ENCODE assay signal across 9 cellular contexts in the genomic region with DNA sequence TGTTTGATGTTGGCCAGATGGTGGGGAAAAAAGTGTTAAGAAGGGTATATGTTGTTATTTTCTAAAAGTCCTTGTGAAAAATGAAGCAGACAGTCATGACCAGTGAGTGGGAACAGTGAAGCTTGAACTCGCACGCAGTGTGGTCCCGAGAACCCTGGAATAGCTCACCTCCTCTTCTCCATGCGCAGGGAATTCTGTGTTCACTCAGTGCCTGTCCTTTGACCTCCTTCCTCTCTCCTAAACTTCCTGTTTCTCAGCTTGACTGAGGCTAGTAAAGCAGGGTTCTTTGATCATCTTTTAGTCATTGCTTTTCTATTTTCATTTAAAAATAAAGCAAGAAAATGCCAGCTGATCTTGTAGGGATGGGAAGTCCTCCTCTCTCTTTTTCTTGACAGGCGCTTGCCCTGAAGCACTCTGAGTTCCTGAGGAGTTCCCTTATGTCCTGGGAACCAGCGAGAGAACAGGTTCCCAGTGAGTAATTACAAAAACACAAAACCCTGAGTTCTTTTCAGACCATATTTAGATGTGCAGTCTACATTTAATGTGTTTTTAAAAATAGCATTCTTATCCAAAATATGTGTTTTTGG.
A peak's percentile ranks its signal among the peaks of the same experiment; 100 is the strongest.
DNase-seq lines count a peak whose midpoint lies in the region; ATAC-seq and TF ChIP-seq lines count a peak whose summit lies in the region.
"Had no signal": no experiment of that assay in that cellular context is flagged by ENCODE, and none has a peak within 500 bp of the region (broad histone marks: within the 10 kb centered on the region; RNA-seq: fewer than 3 reads in every experiment).

No MANE protein-coding gene starts in this region.

- peaks cover 7 to 17% of the 10 kb centered on the region in 2 experiments for H3K36me3 ChIP-seq in SK-N-SH (replicated peaks in 1 of 2; ENCODE audit: control insufficient read depth in 1 of 2, insufficient read depth in 2 of 2, low read length in 1 of 2)
- peaks cover 13% of the 10 kb centered on the region for H3K36me3 ChIP-seq in thymus (ENCODE audit: control insufficient read depth, insufficient read depth)
- no peaks in the 10 kb centered on the region; the same call in 1 of the 2 replicates for H3K36me3 ChIP-seq in H7 (replicated peaks; ENCODE audit: control insufficient read depth, insufficient read depth, low read length)

- no peak overlapping the region for H3K4me3 ChIP-seq in SK-N-SH (ENCODE audit: low read depth in 2 of 2, low read length in 1 of 2)
- H3K4me3 ChIP-seq in choroid plexus epithelial cell (ENCODE audit: low read depth, low read length): no peak overlapping the region
- peak overlapping the region; percentile 45 for H3K4me3 ChIP-seq in thymus (ENCODE audit: low read length)
- H3K4me3 ChIP-seq in H7 (ENCODE audit: insufficient read depth, low read depth, low read length): no peak overlapping the region
- H3K4me3 ChIP-seq: A549 had no signal

- peak overlapping the region; percentile 6; the same call in 1 of the 2 replicates for H3K9ac ChIP-seq in SK-N-SH

- H3K27ac Mint-ChIP-seq in memory B cell: peak overlapping the region; percentile 67

- peaks cover 31% of the 10 kb centered on the region for H3K36me3 Mint-ChIP-seq in memory B cell

- peaks cover 83% of the 10 kb centered on the region for H3K79me2 ChIP-seq in SK-N-SH (ENCODE audit: insufficient read depth)

- DNase-seq in SK-N-SH: no peak
- DNase-seq in choroid plexus epithelial cell (ENCODE audit: low read depth): peak; percentile 88
- no peak for DNase-seq in memory B cell (ENCODE audit: low spot score in 2 of 2)
- DNase-seq in stimulated activated CD4-positive, alpha-beta T cell treated with anti-CD3 and anti-CD28 coated beads, Interleukin-4, amount 100 ng/mL, for 4 hours: no peak
- DNase-seq in H7: no peak

- peaks cover 57% of the 10 kb centered on the region for H3K4me1 Mint-ChIP-seq in memory B cell

- POLR2A ChIA-PET in SK-N-SH (lab: Yijun Ruan, JAX): no interaction called here

- no peak overlapping the region for H3K4me2 ChIP-seq in SK-N-SH
- H3K4me2 ChIP-seq: A549 had no signal

- H3F3A ChIP-seq in SK-N-SH (replicated peaks; ENCODE audit: insufficient read depth): no peaks in the 10 kb centered on the region

- H3K9me3 ChIP-seq in SK-N-SH (no peaks in the 10 kb centered on the region), thymus (ENCODE audit: control insufficient read depth) (peaks cover 1% of the 10 kb centered on the region)
- H3K9me3 ChIP-seq: A549 had no signal

- H3K27me3 Mint-ChIP-seq in memory B cell: no peaks in the 10 kb centered on the region

- H4K20me1 ChIP-seq in SK-N-SH (ENCODE audit: insufficient read depth): peaks cover 72% of the 10 kb centered on the region

- H3K9me3 Mint-ChIP-seq in memory B cell: peaks cover 7% of the 10 kb centered on the region

- H3K27me3 ChIP-seq in SK-N-SH (ENCODE audit: insufficient read depth) (no peaks in the 10 kb centered on the region), thymus (ENCODE audit: control insufficient read depth, insufficient read depth) (no peaks in the 10 kb centered on the region), H7 (ENCODE audit: control insufficient read depth, insufficient read depth, low read length) (no peaks in the 10 kb centered on the region)

- ATAC-seq in SK-N-SH treated with all-trans-retinoic acid at 6 μM for 48 hours: no peak
- no peak for ATAC-seq in memory B cell (ENCODE audit: low read depth)
- no peak for ATAC-seq in GM18909 (IDR thresholded peaks at IDR 0.05; ENCODE audit: poor library complexity, unreplicated experiment)
- ATAC-seq: A549 had no signal

- CTCF ChIA-PET in SK-N-SH (lab: Yijun Ruan, JAX): interaction anchor here (1.3 kb wide), 1 partner anchor 111 kb away, joined by 3 read pairs; no protein-coding TSS in a partner anchor

- no peak overlapping the region for H3K4me3 Mint-ChIP-seq in memory B cell

- H2AFZ ChIP-seq in SK-N-SH (ENCODE audit: low read depth): no peak overlapping the region

- H3K4me1 ChIP-seq in SK-N-SH (ENCODE audit: control insufficient read depth in 1 of 2, insufficient read depth in 2 of 2, low read depth in 1 of 2, low read length in 1 of 2) (peaks cover 0 to 21% of the 10 kb centered on the region in 2 experiments; a peak in 1 of 4 replicates), thymus (ENCODE audit: control insufficient read depth, insufficient read depth, low read length) (peaks cover 78% of the 10 kb centered on the region)
- H3K4me1 ChIP-seq: A549 had no signal

- TF ChIP-seq CTCF in SK-N-SH (IDR thresholded peaks at IDR 0.05): no peak
- no peak for TF ChIP-seq CTCF in choroid plexus epithelial cell (conservative IDR thresholded peaks at IDR 0.05; ENCODE audit: low read depth, low read length)

- H3K27ac ChIP-seq in SK-N-SH (ENCODE audit: low read depth in 2 of 2, low read length in 1 of 2) (peak overlapping the region in 1 of 2 experiments; percentile 56; a peak in 2 of 4 replicates), thymus (ENCODE audit: low read depth) (peak overlapping the region; percentile 88)
- H3K27ac ChIP-seq: A549 had no signal

- no peak for TF ChIP-seq RAD21 in SK-N-SH (IDR thresholded peaks at IDR 0.05; ENCODE audit: low read length)

- no peak for TF ChIP-seq EP300 in SK-N-SH (IDR thresholded peaks at IDR 0.05; ENCODE audit: borderline replicate concordance in 1 of 2, low read depth in 1 of 2, low read length in 1 of 2)

- H3K9me2 ChIP-seq in SK-N-SH: no peaks in the 10 kb centered on the region

- 97% methylated on average over 6 of the region's 6 CpGs for WGBS in SK-N-SH (ENCODE audit: low lambda C conversion rate)
- WGBS in thymus: 76% methylated on average over 6 of the region's 6 CpGs

TF ChIP-seq in SK-N-SH, 30 proteins besides CTCF, POLR2A, EP300 and RAD21:
- TF ChIP-seq YY1 (IDR thresholded peaks at IDR 0.05; ENCODE audit: low read depth): no peak
- TF ChIP-seq, protein P1, sequence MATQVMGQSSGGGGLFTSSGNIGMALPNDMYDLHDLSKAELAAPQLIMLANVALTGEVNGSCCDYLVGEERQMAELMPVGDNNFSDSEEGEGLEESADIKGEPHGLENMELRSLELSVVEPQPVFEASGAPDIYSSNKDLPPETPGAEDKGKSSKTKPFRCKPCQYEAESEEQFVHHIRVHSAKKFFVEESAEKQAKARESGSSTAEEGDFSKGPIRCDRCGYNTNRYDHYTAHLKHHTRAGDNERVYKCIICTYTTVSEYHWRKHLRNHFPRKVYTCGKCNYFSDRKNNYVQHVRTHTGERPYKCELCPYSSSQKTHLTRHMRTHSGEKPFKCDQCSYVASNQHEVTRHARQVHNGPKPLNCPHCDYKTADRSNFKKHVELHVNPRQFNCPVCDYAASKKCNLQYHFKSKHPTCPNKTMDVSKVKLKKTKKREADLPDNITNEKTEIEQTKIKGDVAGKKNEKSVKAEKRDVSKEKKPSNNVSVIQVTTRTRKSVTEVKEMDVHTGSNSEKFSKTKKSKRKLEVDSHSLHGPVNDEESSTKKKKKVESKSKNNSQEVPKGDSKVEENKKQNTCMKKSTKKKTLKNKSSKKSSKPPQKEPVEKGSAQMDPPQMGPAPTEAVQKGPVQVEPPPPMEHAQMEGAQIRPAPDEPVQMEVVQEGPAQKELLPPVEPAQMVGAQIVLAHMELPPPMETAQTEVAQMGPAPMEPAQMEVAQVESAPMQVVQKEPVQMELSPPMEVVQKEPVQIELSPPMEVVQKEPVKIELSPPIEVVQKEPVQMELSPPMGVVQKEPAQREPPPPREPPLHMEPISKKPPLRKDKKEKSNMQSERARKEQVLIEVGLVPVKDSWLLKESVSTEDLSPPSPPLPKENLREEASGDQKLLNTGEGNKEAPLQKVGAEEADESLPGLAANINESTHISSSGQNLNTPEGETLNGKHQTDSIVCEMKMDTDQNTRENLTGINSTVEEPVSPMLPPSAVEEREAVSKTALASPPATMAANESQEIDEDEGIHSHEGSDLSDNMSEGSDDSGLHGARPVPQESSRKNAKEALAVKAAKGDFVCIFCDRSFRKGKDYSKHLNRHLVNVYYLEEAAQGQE (IDR thresholded peaks at IDR 0.05; ENCODE audit: low read depth, low read length): no peak

TF ChIP-seq in SK-N-SH treated with all-trans-retinoic acid at 6 μM for 48 hours, 23 proteins besides CTCF, POLR2A, EP300 and RAD21 (continues in another document):
- TF ChIP-seq ZNF70 (CRISPR knock-in tag; IDR thresholded peaks at IDR 0.05): no peak
- no peak for TF ChIP-seq TCF4 (CRISPR knock-in tag; IDR thresholded peaks at IDR 0.05; ENCODE audit: borderline replicate concordance)
- no peak for TF ChIP-seq ZNF8 (CRISPR knock-in tag; IDR thresholded peaks at IDR 0.05)
- no peak for TF ChIP-seq ZC3H10 (CRISPR knock-in tag; IDR thresholded peaks at IDR 0.05)
- TF ChIP-seq ZNF565 (CRISPR knock-in tag; conservative IDR thresholded peaks at IDR 0.05; ENCODE audit: low read depth): no peak
- TF ChIP-seq, protein P2, sequence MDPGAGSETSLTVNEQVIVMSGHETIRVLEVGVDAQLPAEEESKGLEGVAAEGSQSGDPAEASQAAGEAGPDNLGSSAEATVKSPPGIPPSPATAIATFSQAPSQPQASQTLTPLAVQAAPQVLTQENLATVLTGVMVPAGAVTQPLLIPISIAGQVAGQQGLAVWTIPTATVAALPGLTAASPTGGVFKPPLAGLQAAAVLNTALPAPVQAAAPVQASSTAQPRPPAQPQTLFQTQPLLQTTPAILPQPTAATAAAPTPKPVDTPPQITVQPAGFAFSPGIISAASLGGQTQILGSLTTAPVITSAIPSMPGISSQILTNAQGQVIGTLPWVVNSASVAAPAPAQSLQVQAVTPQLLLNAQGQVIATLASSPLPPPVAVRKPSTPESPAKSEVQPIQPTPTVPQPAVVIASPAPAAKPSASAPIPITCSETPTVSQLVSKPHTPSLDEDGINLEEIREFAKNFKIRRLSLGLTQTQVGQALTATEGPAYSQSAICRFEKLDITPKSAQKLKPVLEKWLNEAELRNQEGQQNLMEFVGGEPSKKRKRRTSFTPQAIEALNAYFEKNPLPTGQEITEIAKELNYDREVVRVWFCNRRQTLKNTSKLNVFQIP (CRISPR knock-in tag; IDR thresholded peaks at IDR 0.05; ENCODE audit: borderline replicate concordance, low read depth): no peak
- no peak for TF ChIP-seq RARB (CRISPR knock-in tag; IDR thresholded peaks at IDR 0.05)
- TF ChIP-seq ESRRG (CRISPR knock-in tag; IDR thresholded peaks at IDR 0.05): no peak
- TF ChIP-seq, protein P3, sequence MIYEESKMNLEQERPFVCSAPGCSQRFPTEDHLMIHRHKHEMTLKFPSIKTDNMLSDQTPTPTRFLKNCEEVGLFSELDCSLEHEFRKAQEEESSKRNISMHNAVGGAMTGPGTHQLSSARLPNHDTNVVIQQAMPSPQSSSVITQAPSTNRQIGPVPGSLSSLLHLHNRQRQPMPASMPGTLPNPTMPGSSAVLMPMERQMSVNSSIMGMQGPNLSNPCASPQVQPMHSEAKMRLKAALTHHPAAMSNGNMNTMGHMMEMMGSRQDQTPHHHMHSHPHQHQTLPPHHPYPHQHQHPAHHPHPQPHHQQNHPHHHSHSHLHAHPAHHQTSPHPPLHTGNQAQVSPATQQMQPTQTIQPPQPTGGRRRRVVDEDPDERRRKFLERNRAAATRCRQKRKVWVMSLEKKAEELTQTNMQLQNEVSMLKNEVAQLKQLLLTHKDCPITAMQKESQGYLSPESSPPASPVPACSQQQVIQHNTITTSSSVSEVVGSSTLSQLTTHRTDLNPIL (CRISPR knock-in tag; IDR thresholded peaks at IDR 0.05; ENCODE audit: low read depth): no peak
- no peak for TF ChIP-seq OSR1 (CRISPR knock-in tag; IDR thresholded peaks at IDR 0.05)
- TF ChIP-seq PPARA (CRISPR knock-in tag; IDR thresholded peaks at IDR 0.05; ENCODE audit: borderline replicate concordance): no peak
